In the genomic region with DNA sequence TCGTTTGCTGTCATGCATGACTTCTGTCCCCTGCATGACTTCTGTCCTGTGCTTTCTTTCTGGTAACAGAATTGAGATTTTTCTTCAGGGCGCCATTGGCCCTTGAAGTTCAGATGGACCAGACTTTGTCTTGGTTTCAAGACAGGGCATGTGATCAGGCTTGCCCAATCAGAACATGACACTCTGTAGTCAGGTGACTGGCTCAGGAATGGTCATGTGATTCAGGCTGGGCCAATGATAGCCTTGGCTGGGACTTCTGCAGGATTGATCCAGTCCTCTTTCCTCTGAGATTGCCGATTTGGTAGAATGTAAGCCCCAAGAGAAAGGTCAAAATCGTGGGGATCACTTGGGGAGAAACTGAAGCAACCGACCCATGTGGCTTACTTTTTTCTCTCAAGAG, we compare ENCODE assay signal across 1 cellular context.
TF ChIP-seq lines count a peak whose summit lies in the region.

No MANE protein-coding gene starts in this region.

TF ChIP-seq in SK-N-SH treated with all-trans-retinoic acid at 6 μM for 48 hours, 23 proteins besides CTCF, POLR2A, EP300 and RAD21 (continued from another document):
- TF ChIP-seq, protein P1, sequence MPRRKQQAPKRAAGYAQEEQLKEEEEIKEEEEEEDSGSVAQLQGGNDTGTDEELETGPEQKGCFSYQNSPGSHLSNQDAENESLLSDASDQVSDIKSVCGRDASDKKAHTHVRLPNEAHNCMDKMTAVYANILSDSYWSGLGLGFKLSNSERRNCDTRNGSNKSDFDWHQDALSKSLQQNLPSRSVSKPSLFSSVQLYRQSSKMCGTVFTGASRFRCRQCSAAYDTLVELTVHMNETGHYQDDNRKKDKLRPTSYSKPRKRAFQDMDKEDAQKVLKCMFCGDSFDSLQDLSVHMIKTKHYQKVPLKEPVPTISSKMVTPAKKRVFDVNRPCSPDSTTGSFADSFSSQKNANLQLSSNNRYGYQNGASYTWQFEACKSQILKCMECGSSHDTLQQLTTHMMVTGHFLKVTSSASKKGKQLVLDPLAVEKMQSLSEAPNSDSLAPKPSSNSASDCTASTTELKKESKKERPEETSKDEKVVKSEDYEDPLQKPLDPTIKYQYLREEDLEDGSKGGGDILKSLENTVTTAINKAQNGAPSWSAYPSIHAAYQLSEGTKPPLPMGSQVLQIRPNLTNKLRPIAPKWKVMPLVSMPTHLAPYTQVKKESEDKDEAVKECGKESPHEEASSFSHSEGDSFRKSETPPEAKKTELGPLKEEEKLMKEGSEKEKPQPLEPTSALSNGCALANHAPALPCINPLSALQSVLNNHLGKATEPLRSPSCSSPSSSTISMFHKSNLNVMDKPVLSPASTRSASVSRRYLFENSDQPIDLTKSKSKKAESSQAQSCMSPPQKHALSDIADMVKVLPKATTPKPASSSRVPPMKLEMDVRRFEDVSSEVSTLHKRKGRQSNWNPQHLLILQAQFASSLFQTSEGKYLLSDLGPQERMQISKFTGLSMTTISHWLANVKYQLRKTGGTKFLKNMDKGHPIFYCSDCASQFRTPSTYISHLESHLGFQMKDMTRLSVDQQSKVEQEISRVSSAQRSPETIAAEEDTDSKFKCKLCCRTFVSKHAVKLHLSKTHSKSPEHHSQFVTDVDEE (CRISPR knock-in tag; IDR thresholded peaks at IDR 0.05): no peak
- no peak for TF ChIP-seq ISL1 (CRISPR knock-in tag; IDR thresholded peaks at IDR 0.05)
